Comparison of ENCODE assay signal across 3 cellular contexts in the genomic region with DNA sequence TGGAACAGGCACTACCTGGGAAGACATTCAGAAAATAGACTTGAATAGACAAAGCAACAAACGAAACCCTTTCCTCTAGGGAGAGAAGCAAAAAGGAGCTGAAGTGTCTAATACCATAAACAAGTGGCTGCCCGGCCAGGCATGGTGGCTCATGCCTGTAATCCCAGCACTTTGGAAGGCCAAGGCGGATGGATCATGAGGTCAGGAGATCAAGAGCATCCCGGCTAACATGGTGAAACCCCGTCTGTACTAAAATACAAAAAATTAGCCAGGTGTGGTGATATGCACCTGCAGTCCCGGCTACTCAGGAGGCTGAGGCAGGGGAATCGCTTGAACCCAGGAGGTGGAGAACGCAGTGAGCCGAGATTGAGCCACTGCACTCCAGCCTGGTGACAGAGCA. TPM values are rescaled to one million over a fixed set of nuclear protein-coding genes. Genes with fewer than 3 reads are reported as not detected.
"Had no signal": no experiment of that assay in that cellular context is flagged by ENCODE, and none has a peak within 500 bp of the region (broad histone marks: within the 10 kb centered on the region; RNA-seq: fewer than 3 reads in every experiment).

No MANE protein-coding gene starts in this region.

RNA-seq across cellular contexts. Expression of a gene that starts 34.2 kb away (rescaled TPM):
- total RNA-seq: HepG2, HT-29, K562 had no signal
